21 cellular contexts compared by ENCODE assay signal in the genomic region with DNA sequence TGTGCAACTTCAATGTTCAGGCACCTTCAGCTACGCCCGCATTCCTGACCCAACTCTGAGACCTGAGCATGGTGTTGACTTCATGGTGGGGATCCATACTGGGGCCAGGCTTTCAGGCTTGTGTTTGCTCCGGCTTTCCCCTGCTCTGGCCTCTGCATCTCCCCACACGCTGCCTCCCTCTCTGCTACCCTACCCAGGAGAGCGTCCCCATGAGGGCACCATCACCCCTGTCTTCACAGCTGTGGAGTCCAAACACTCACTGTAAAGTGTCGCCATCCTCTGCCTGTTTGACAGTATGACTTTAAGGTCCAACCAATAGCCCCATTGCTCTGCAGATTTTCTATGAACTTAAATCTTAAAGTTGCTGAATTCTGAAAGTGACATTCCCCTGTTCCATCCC.
"Had no signal": no experiment of that assay in that cellular context is flagged by ENCODE, and none has a peak within 500 bp of the region (broad histone marks: within the 10 kb centered on the region; RNA-seq: fewer than 3 reads in every experiment).

No MANE protein-coding gene starts in this region.

- H3K36me3 Mint-ChIP-seq: activated naive CD8-positive, alpha-beta T cell treated with anti-CD3 and anti-CD28 coated beads, Interleukin-2, amount 10 ng/mL, durations not matched to agents 7 days and 5 days; immature natural killer cell; natural killer cell; stimulated activated memory B cell treated with anti-CD40 and anti-IgM and Interleukin-4, amounts not matched to agents 10 μg/mL and 1 μg/mL and 100 μg/mL, for 72 hours had no signal

- H3K9me3 ChIP-seq: colonic mucosa, pancreas, transverse colon, uterus had no signal

- H3K4me1 ChIP-seq: colonic mucosa, pancreas, transverse colon, uterus had no signal

- H3K9me3 Mint-ChIP-seq: activated T-cell treated with anti-CD3 and anti-CD28 coated beads, Interleukin-2, amount 50 U/mL, for 4 hours; activated T-helper 2 cell treated with anti-CD3 and anti-CD28 coated beads, Interferon-gamma antibody, Interleukin-2, Interleukin-4, amounts not matched to agents 10 μg/mL and 5 μg/mL and 100 μg/mL, durations not matched to agents 14 hours and 24 hours and 36 hours had no signal

- H3K27ac ChIP-seq: colonic mucosa, pancreas, transverse colon, uterus had no signal

- H3K27ac Mint-ChIP-seq: activated naive CD8-positive, alpha-beta T cell treated with anti-CD3 and anti-CD28 coated beads, Interleukin-2, amount 10 ng/mL, durations not matched to agents 7 days and 5 days; activated T-helper 2 cell treated with anti-CD3 and anti-CD28 coated beads, Interferon-gamma antibody, Interleukin-2, Interleukin-4, amounts not matched to agents 10 μg/mL and 5 μg/mL and 100 μg/mL, durations not matched to agents 14 hours and 24 hours and 36 hours; immature natural killer cell; natural killer cell; stimulated activated memory B cell treated with anti-CD40 and anti-IgM and Interleukin-4, amounts not matched to agents 10 μg/mL and 1 μg/mL and 100 μg/mL, for 72 hours had no signal

- H3K4me3 Mint-ChIP-seq: activated naive CD8-positive, alpha-beta T cell treated with anti-CD3 and anti-CD28 coated beads, Interleukin-2, amount 10 ng/mL, durations not matched to agents 7 days and 5 days; activated T-cell treated with anti-CD3 and anti-CD28 coated beads, Interleukin-2, amount 50 U/mL, for 4 hours; immature natural killer cell; natural killer cell; stimulated activated memory B cell treated with anti-CD40 and anti-IgM and Interleukin-4, amounts not matched to agents 10 μg/mL and 1 μg/mL and 100 μg/mL, for 72 hours had no signal

- DNase-seq: activated CD4-positive, alpha-beta T cell treated with anti-CD3 and anti-CD28 coated beads, Interleukin-2, amount 50 U/mL, for 48 hours; activated CD8-positive, alpha-beta memory T cell treated with anti-CD3 and anti-CD28 coated beads, Interleukin-2, amount 50 U/mL, for 48 hours; activated naive CD4-positive, alpha-beta T cell; activated naive CD8-positive, alpha-beta T cell treated with anti-CD3 and anti-CD28 coated beads, Interleukin-2, amount 10 ng/mL, durations not matched to agents 7 days and 5 days; activated T-cell treated with anti-CD3 and anti-CD28 coated beads, Interleukin-2, amount 50 U/mL, for 4 hours; amniotic stem cell; colonic mucosa; immature natural killer cell; natural killer cell; pancreas; right cardiac atrium; stimulated activated CD4-positive, alpha-beta T cell treated with anti-CD3 and anti-CD28 coated beads, Interleukin-12 subunit alpha, Interleukin-12 subunit beta, amount 100 ng/mL, for 4 hours; T-helper 1 cell; transverse colon; uterus had no signal

- H3K4me1 Mint-ChIP-seq: activated naive CD8-positive, alpha-beta T cell treated with anti-CD3 and anti-CD28 coated beads, Interleukin-2, amount 10 ng/mL, durations not matched to agents 7 days and 5 days; immature natural killer cell; natural killer cell; stimulated activated memory B cell treated with anti-CD40 and anti-IgM and Interleukin-4, amounts not matched to agents 10 μg/mL and 1 μg/mL and 100 μg/mL, for 72 hours had no signal

- H3K4me3 ChIP-seq: colonic mucosa, lung, pancreas, transverse colon, uterus had no signal

- FAIRE-seq: bronchial epithelial cell, pancreas, TTC549 had no signal

- H3K36me3 ChIP-seq: colonic mucosa, pancreas, transverse colon, uterus had no signal

- ATAC-seq: activated T-cell treated with anti-CD3 and anti-CD28 coated beads, Interleukin-2, amount 50 U/mL, for 4 hours; left lobe of liver; natural killer cell; pancreas; stimulated activated memory B cell treated with anti-CD40 and anti-IgM and Interleukin-4, amounts not matched to agents 10 μg/mL and 1 μg/mL and 100 μg/mL, for 72 hours had no signal

- H3K27me3 ChIP-seq: colonic mucosa, pancreas, transverse colon, uterus had no signal
